ENCODE assay signal across 9 cellular contexts in genomic region chr6:146546440-146546839, GRCh38. TPM values are rescaled to one million over a fixed set of nuclear protein-coding genes. Genes with fewer than 3 reads are reported as not detected.
DNase-seq lines count a peak whose midpoint lies in the region; ATAC-seq and TF ChIP-seq lines count a peak whose summit lies in the region.
"Had no signal": no experiment of that assay in that cellular context is flagged by ENCODE, and none has a peak within 500 bp of the region (broad histone marks: within the 10 kb centered on the region; RNA-seq: fewer than 3 reads in every experiment).

No MANE protein-coding gene starts in this region.

- in situ Hi-C loops in GM23248 (cut with MboI): loop anchor here (25.0 kb wide), 1 partner anchor 609 kb away; no protein-coding TSS in a partner anchor

- no peaks in the 10 kb centered on the region for H3K9me2 ChIP-seq in GM23248 (ENCODE audit: insufficient read depth)

- H3K4me3 ChIP-seq in GM23248 (peak overlapping the region; percentile 84), ascending aorta (peak overlapping the region; percentile 91 to 94), left ventricle myocardium inferior (peak overlapping the region; percentile 85), skeletal muscle cell (ENCODE audit: low read depth, low read length) (no peak overlapping the region)

- H3K27ac ChIP-seq in GM23248 (peak overlapping the region; percentile 92), ascending aorta (peak overlapping the region; percentile 97 to 98), left ventricle myocardium inferior (replicated peaks) (peak overlapping the region; percentile 97)

- peak overlapping the region; percentile 90 for H3K9ac ChIP-seq in GM23248

- no peak overlapping the region for H2AFZ ChIP-seq in GM23248

- no peaks in the 10 kb centered on the region for H3K9me3 ChIP-seq in GM23248 (ENCODE audit: low read depth)
- no peaks in the 10 kb centered on the region for H3K9me3 ChIP-seq in ascending aorta
- H3K9me3 ChIP-seq in left ventricle myocardium inferior (replicated peaks): no peaks in the 10 kb centered on the region

- intact Hi-C loops in ascending aorta (cut with DNase I): loop anchor here (2.0 to 10.0 kb wide), 3 partner anchors 656 to 1948 kb away; partner anchors contain the start of gene FBXO30
- intact Hi-C loops in left ventricle myocardium inferior (cut with micrococcal nuclease): no loop called here

- TF ChIP-seq CTCF in ascending aorta (IDR thresholded peaks at IDR 0.05): no peak
- TF ChIP-seq CTCF in left ventricle myocardium inferior (IDR thresholded peaks at IDR 0.05; ENCODE audit: borderline replicate concordance): no peak

- H3K4me1 ChIP-seq in GM23248 (ENCODE audit: insufficient read depth) (peaks cover 32% of the 10 kb centered on the region), ascending aorta (peaks cover 4 to 31% of the 10 kb centered on the region in 2 donors), left ventricle myocardium inferior (peaks cover 49% of the 10 kb centered on the region)

- H3K27me3 ChIP-seq in GM23248 (replicated peaks; ENCODE audit: insufficient read depth) (no peaks in the 10 kb centered on the region), ascending aorta (no peaks in the 10 kb centered on the region), left ventricle myocardium inferior (ENCODE audit: low read depth) (no peaks in the 10 kb centered on the region)

- 0 to 7% methylated on average over 1 of the region's 1 CpG for WGBS in GM23248 (ENCODE audit: low coverage in 1 of 2, low lambda C conversion rate in 2 of 2, missing lambda C conversion rate in 2 of 2), 2 experiments

- peak; percentile 94 for DNase-seq in GM23248
- peak in 1 of 2 donors; percentile 69 for DNase-seq in ascending aorta (ENCODE audit: low spot score in 2 of 2)
- DNase-seq in left ventricle myocardium inferior: no peak
- peak; percentile 59 for DNase-seq in skeletal muscle cell (ENCODE audit: low read depth)
- DNase-seq: NCI-H2029 treated with DMSO at 0.1 percent for 48 hours had no signal

- H4K20me1 ChIP-seq in GM23248 (ENCODE audit: insufficient read depth): no peaks in the 10 kb centered on the region; the same call in 1 of the 2 replicates

- H3K4me2 ChIP-seq in GM23248 (ENCODE audit: unreplicated experiment): peak overlapping the region; percentile 98

- peaks cover 62% of the 10 kb centered on the region for H3K79me2 ChIP-seq in GM23248 (ENCODE audit: insufficient read depth)

- ATAC-seq in HG02885 (IDR thresholded peaks at IDR 0.05; ENCODE audit: poor library complexity, unreplicated experiment) (no peak), HG03108 (IDR thresholded peaks at IDR 0.05; ENCODE audit: unreplicated experiment) (no peak), GM21529 (IDR thresholded peaks at IDR 0.05; ENCODE audit: unreplicated experiment) (no peak), GM19452 (IDR thresholded peaks at IDR 0.05; ENCODE audit: unreplicated experiment) (no peak)

- H3K36me3 ChIP-seq in GM23248 (ENCODE audit: low read depth): peaks cover 11% of the 10 kb centered on the region; the same call in 1 of the 2 replicates
- peaks cover 10 to 23% of the 10 kb centered on the region in 2 donors for H3K36me3 ChIP-seq in ascending aorta
- peaks cover 11% of the 10 kb centered on the region for H3K36me3 ChIP-seq in left ventricle myocardium inferior

- peaks cover 39% of the 10 kb centered on the region for H3F3A ChIP-seq in GM23248 (ENCODE audit: insufficient read depth)

RNA-seq across cellular contexts. Expression of gene RAB32, which starts 2.8 kb away (rescaled TPM):
- 103 and 165 TPM in 2 replicates for total RNA-seq in GM23248 (2014; rRNA removed; shearing (Covaris generic))
- 236 and 239 TPM in 2 replicates for polyA plus RNA-seq in GM23248 (2016; fragmentation: Nextera tagmentation; extraction: Ambion mirVana)
- total RNA-seq in ascending aorta (89.2 TPM), left ventricle myocardium inferior (7.2 TPM)

RNA-seq across cellular contexts. Expression of gene ADGB, which starts 52.3 kb away (rescaled TPM):
- total RNA-seq in GM23248 (2014; rRNA removed; shearing (Covaris generic)): not detected in 2 replicates
- not detected in 2 replicates for polyA plus RNA-seq in GM23248 (2016; fragmentation: Nextera tagmentation; extraction: Ambion mirVana)
- total RNA-seq in ascending aorta: not detected
- total RNA-seq in left ventricle myocardium inferior: not detected

Comparison
In these comparisons a context has a peak if more than half of its experiments do, and no peak if none do; other contexts are left out.
1. RNA of gene RAB32, which starts 2.8 kb away (total RNA-seq): 103 to 165 TPM in GM23248 and 89.2 TPM in ascending aorta (single experiment); 7.2 TPM in left ventricle myocardium inferior (single experiment); every median in the first group is over 10 times any median in the second.
2. Peak in every context shown above with its lines, with median percentiles within 50 percentile points of each other: H3K27ac ChIP-seq.